Comparison of ENCODE assay signal across 8 cellular contexts in the genomic region with DNA sequence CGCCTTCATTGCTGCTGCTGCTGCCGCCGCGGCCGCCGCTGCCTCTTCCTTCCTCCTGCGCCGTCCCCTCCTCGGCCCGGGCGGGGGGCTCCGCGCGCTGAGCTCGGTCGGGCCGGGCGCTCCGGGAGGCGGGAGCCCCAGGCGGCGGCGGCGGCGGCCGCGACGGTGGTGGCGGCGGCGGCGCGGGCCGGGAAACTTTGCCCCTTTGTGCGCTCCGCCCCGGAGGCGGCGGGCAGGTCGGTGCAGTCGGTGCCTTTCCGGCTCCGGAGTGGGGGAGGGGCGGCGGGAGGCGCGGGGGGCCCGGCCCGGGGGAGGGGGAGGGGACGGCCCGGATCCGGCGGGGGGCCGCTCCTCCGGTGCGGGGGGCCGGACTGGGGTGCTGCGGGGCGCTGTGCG. TPM values are rescaled to one million over a fixed set of nuclear protein-coding genes. Genes with fewer than 3 reads are reported as not detected.
DNase-seq lines count a peak whose midpoint lies in the region; ATAC-seq and TF ChIP-seq lines count a peak whose summit lies in the region.

No MANE protein-coding gene starts in this region.

- H3K4me1 Mint-ChIP-seq in effector memory CD8-positive, alpha-beta T cell (ENCODE audit: low read depth in 2 of 2): peaks cover 53 to 61% of the 10 kb centered on the region in 2 donors
- peaks cover 72% of the 10 kb centered on the region for H3K4me1 Mint-ChIP-seq in neural crest cell

- H3K4me3 ChIP-seq in BJ (ENCODE audit: low read depth, low read length): peak overlapping the region; percentile 54

- H3K36me3 Mint-ChIP-seq in effector memory CD8-positive, alpha-beta T cell (ENCODE audit: insufficient read depth): peaks cover 27% of the 10 kb centered on the region
- H3K36me3 Mint-ChIP-seq in neural crest cell (ENCODE audit: low read depth): peaks cover 19% of the 10 kb centered on the region

- POLR2A ChIA-PET in BJ (lab: Charles Lee): no interaction called here

- CTCF ChIA-PET in BJ (lab: Yijun Ruan, JAX): interaction anchor here (1.1 kb wide), 1 partner anchor 161 kb away, joined by 3 read pairs; no protein-coding TSS in a partner anchor

- H3K27ac Mint-ChIP-seq in effector memory CD8-positive, alpha-beta T cell: no peak overlapping the region
- no peak overlapping the region for H3K27ac Mint-ChIP-seq in neural crest cell (ENCODE audit: unreplicated experiment)

- ATAC-seq in GM19023 (IDR thresholded peaks at IDR 0.05; ENCODE audit: unreplicated experiment) (peak; percentile 15), HG03460 (IDR thresholded peaks at IDR 0.05; ENCODE audit: unreplicated experiment) (peak; percentile 11)
- peak; percentile 42 for ATAC-seq in effector memory CD8-positive, alpha-beta T cell (replicated peaks)

- DNase-seq in BJ (ENCODE audit: low read depth) (no peak), neural crest cell (ENCODE audit: low read depth, low spot score) (peak; percentile 48), NCI-H2107 treated with DMSO at 0.1 percent for 48 hours (lab: John Stamatoyannopoulos, UW; ENCODE audit: unreplicated experiment) (no peak), T1000 (lab: John Stamatoyannopoulos, UW) (no peak)
- peak; percentile 74 for DNase-seq in activated CD4-positive, CD25-positive, alpha-beta regulatory T cell treated with anti-CD3 and anti-CD28 coated beads, Interleukin-2, amount 50 U/mL, for 72 hours
- peak in 1 of 3 experiments; percentile 66 for DNase-seq in effector memory CD8-positive, alpha-beta T cell

- H3K4me3 Mint-ChIP-seq in effector memory CD8-positive, alpha-beta T cell: no peak overlapping the region
- no peak overlapping the region for H3K4me3 Mint-ChIP-seq in neural crest cell

- H3K27me3 ChIP-seq in BJ (ENCODE audit: control insufficient read depth, insufficient read depth, low read length): no peaks in the 10 kb centered on the region

- TF ChIP-seq CTCF in BJ (IDR thresholded peaks at IDR 0.05; ENCODE audit: insufficient read depth, low read depth, low read length) (no peak), neural crest cell (conservative IDR thresholded peaks at IDR 0.05) (no peak)

- peaks cover 0 to 12% of the 10 kb centered on the region in 2 donors for H3K27me3 Mint-ChIP-seq in effector memory CD8-positive, alpha-beta T cell
- peaks cover 40% of the 10 kb centered on the region for H3K27me3 Mint-ChIP-seq in neural crest cell (ENCODE audit: low read depth)

- no peaks in the 10 kb centered on the region; the same call in 1 of the 2 replicates for H3K36me3 ChIP-seq in BJ (ENCODE audit: control insufficient read depth, insufficient read depth, low read length)

- H3K9me3 Mint-ChIP-seq in effector memory CD8-positive, alpha-beta T cell: no peaks in the 10 kb centered on the region
- H3K9me3 Mint-ChIP-seq in neural crest cell: no peaks in the 10 kb centered on the region

RNA-seq across cellular contexts. Expression of a gene that starts 0.2 kb away (rescaled TPM):
- 2.1 and 2.6 TPM in 2 replicates for polyA plus RNA-seq in BJ (2011; rRNA removed)
- 5.2 and 6.2 TPM in 2 replicates for polyA minus RNA-seq in BJ (2011; rRNA and poly(A)+ RNA removed)
- total RNA-seq in neural crest cell: 30.2 and 30.3 TPM in 2 replicates

RNA-seq across cellular contexts. Expression of a gene that starts 58.2 kb away (rescaled TPM):
- 76.6 and 79.8 TPM in 2 replicates for polyA plus RNA-seq in BJ (2011; rRNA removed)
- 15.7 and 17.9 TPM in 2 replicates for polyA minus RNA-seq in BJ (2011; rRNA and poly(A)+ RNA removed)
- 97.7 and 100 TPM in 2 replicates for total RNA-seq in neural crest cell

Comparison
In these comparisons a context has a peak if more than half of its experiments do, and no peak if none do; other contexts are left out.
1. DNase-seq: peak in activated CD4-positive, CD25-positive, alpha-beta regulatory T cell treated with anti-CD3 and anti-CD28 coated beads, Interleukin-2, amount 50 U/mL, for 72 hours (single experiment) and neural crest cell (single experiment); none in BJ (single experiment), NCI-H2107 treated with DMSO at 0.1 percent for 48 hours (single experiment) and T1000 (single experiment).
2. Peak in every context shown above with its lines, with median percentiles within 50 percentile points of each other: ATAC-seq.